In the genomic region with DNA sequence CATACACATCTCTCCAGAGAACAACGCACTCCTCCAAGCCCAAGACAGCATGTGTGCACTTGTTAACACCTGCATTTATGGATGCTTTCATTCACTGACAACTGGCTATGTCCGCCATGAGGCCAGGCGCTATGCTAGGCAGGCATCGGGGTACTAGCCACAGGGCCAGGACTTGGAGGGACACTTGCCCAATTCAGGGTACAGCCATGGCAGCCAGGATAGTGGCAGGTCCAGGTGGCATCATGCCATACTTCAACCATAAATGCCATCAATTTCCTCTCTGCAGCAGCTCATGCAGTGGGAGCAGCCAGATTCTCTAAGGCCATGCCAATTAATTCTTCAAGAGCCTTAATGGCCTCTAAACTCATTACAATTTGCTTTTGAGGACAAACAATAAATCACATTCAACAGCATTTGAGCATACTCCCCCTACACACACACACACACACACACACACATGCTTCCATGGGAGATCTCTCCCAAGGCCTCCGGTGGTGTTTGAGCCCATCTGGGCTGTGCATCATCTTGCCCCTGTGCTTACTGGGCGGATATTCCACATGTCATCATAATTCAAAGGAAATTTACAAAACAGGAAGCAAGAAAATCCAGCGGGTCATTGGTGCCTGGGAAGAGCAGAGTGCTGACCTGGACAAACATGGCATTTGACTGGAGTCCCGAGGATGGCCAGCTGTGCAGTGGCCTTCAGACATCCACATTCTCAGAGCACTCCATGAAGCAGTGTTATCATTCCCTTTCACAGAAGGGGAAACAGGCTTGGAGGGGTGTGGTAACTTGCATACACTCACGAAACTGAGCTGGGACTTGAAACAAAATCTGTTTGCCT, we compare ENCODE assay signal across 9 cellular contexts.
DNase-seq lines count a peak whose midpoint lies in the region; ATAC-seq lines count a peak whose summit lies in the region.
"Had no signal": no experiment of that assay in that cellular context is flagged by ENCODE, and none has a peak within 500 bp of the region (broad histone marks: within the 10 kb centered on the region; RNA-seq: fewer than 3 reads in every experiment).

No MANE protein-coding gene starts in this region.

- H3K27me3 ChIP-seq in right cardiac atrium (ENCODE audit: control insufficient read depth, insufficient read depth), result no peaks in the 10 kb centered on the region

- intact Hi-C loops in right cardiac atrium (cut with DNase I), result no loop called here

- H3K9me3 Mint-ChIP-seq in activated T-cell treated with anti-CD3 and anti-CD28 coated beads, Interleukin-2, amount 50 U/mL, for 24 hours, result no peaks in the 10 kb centered on the region

- no peak for DNase-seq in activated T-cell treated with anti-CD3 and anti-CD28 coated beads, Interleukin-2, amount 50 U/mL, for 24 hours
- DNase-seq in activated T-cell treated with anti-CD3 and anti-CD28 coated beads for 4 hours (no peak), SHP77 treated with DMSO at 0.1 percent for 48 hours (lab: John Stamatoyannopoulos, UW) (peak; percentile 25), right cardiac atrium (peak in 2 of 3 donors; percentile 44 to 46), substantia nigra (lab: John Stamatoyannopoulos, UW) (peak in 6 of 49 donors; percentile 16 to 73 (median 21)), SIG-M5 (lab: John Stamatoyannopoulos, UW) (no peak), SW 1271 (lab: John Stamatoyannopoulos, UW) (no peak)

- H3K27ac ChIP-seq in right cardiac atrium (ENCODE audit: low read length) (peak overlapping the region; percentile 21), substantia nigra (ENCODE audit: low read depth, low read length, poor library complexity, severe bottlenecking) (peak overlapping the region; percentile 81)
- H3K27ac ChIP-seq: epithelial cell of prostate had no signal

- peaks cover 89% of the 10 kb centered on the region for H3K4me1 Mint-ChIP-seq in activated T-cell treated with anti-CD3 and anti-CD28 coated beads, Interleukin-2, amount 50 U/mL, for 24 hours (ENCODE audit: low read depth)

- no peak overlapping the region for H3K4me3 Mint-ChIP-seq in activated T-cell treated with anti-CD3 and anti-CD28 coated beads, Interleukin-2, amount 50 U/mL, for 24 hours

- peaks cover 9% of the 10 kb centered on the region for H3K36me3 Mint-ChIP-seq in activated T-cell treated with anti-CD3 and anti-CD28 coated beads, Interleukin-2, amount 50 U/mL, for 24 hours (ENCODE audit: low read depth)

- no peaks in the 10 kb centered on the region for H3K27me3 Mint-ChIP-seq in activated T-cell treated with anti-CD3 and anti-CD28 coated beads, Interleukin-2, amount 50 U/mL, for 24 hours

- no peak overlapping the region for H3K4me3 ChIP-seq in right cardiac atrium (ENCODE audit: low read length)

- H3K9me3 ChIP-seq in right cardiac atrium (ENCODE audit: control insufficient read depth, low read length), result no peaks in the 10 kb centered on the region

- peaks cover 77% of the 10 kb centered on the region for H3K4me1 ChIP-seq in right cardiac atrium (ENCODE audit: control insufficient read depth, insufficient read depth, low read length)

- 53% methylated on average over 9 of the region's 9 CpGs for WGBS in right cardiac atrium

- H3K27ac Mint-ChIP-seq in activated T-cell treated with anti-CD3 and anti-CD28 coated beads, Interleukin-2, amount 50 U/mL, for 24 hours, result peak overlapping the region; percentile 84

- no peak for ATAC-seq in right cardiac atrium
- no peak for ATAC-seq in activated CD4-positive, CD25-positive, alpha-beta regulatory T cell treated with anti-CD3 and anti-CD28 coated beads, Interleukin-2, amount 50 U/mL, for 24 hours

Comparison
In these comparisons a context has a peak if more than half of its experiments do, and no peak if none do; other contexts are left out.
1. DNase-seq: peak in SHP77 treated with DMSO at 0.1 percent for 48 hours (single experiment) and right cardiac atrium (2 of 3); none in activated T-cell treated with anti-CD3 and anti-CD28 coated beads, Interleukin-2, amount 50 U/mL, for 24 hours (single experiment), activated T-cell treated with anti-CD3 and anti-CD28 coated beads for 4 hours (single experiment), SIG-M5 (single experiment) and SW 1271 (0 of 2).